In the genomic region with DNA sequence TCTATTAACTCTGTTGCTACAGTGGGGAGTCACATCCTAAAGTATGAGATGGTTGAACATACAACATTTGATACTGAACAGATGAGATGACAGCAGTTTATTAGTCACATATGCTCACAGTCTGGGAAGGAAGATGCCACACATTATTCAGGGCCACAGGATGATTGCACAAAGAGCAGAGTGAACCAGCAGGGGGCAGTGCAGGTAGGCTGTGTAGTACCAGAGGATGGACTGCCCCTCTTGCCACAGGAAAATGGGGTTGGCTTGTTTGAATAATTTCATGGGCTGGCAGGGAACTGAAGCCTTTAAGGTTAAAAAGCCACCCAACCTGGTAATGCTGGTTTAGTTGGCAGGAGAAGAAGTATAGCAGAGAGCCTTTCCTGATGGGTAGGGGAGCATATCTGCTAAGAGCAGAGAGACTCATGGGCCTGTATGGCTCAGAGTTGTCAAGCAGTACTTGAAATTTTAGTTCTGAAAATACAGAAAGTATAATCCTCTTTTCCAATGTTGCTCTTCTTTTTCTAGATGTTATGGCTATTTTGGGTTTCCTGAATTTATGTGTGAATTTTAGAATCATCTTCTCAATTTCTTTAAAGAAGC, we compare ENCODE assay signal across 8 cellular contexts.
DNase-seq lines count a peak whose midpoint lies in the region; ATAC-seq, FAIRE-seq and TF ChIP-seq lines count a peak whose summit lies in the region.

No MANE protein-coding gene starts in this region.

- no peaks in the 10 kb centered on the region for H3K36me3 Mint-ChIP-seq in Caco-2 (ENCODE audit: insufficient read depth, unreplicated experiment)
- no peaks in the 10 kb centered on the region for H3K36me3 Mint-ChIP-seq in chondrocyte (ENCODE audit: low read depth)
- no peaks in the 10 kb centered on the region for H3K36me3 Mint-ChIP-seq in progenitor cell of endocrine pancreas (ENCODE audit: insufficient read depth)

- H3K9me3 ChIP-seq in Caco-2 (peaks cover 12% of the 10 kb centered on the region), Panc1 (ENCODE audit: control insufficient read depth, insufficient read depth, low read depth, low read length) (no peaks in the 10 kb centered on the region), uterus (no peaks in the 10 kb centered on the region)

- DNase-seq in Caco-2: peak; percentile 53 to 70
- no peak for DNase-seq in H54 (ENCODE audit: insufficient read length, low spot score)
- DNase-seq in Panc1 (ENCODE audit: low read depth, low spot score): peak; percentile 25
- peak; percentile 12 for DNase-seq in chondrocyte (ENCODE audit: low spot score)
- DNase-seq in progenitor cell of endocrine pancreas (ENCODE audit: low spot score, unreplicated experiment): peak; percentile 40
- no peak for DNase-seq in uterus
- DNase-seq in central memory CD4-positive, alpha-beta T cell: no peak

- H3K4me1 Mint-ChIP-seq in Caco-2 (ENCODE audit: low read depth, unreplicated experiment) (no peaks in the 10 kb centered on the region), chondrocyte (ENCODE audit: low read depth) (no peaks in the 10 kb centered on the region), progenitor cell of endocrine pancreas (ENCODE audit: low read depth) (no peaks in the 10 kb centered on the region)

- H3K27ac Mint-ChIP-seq in Caco-2 (ENCODE audit: unreplicated experiment): no peak overlapping the region
- H3K27ac Mint-ChIP-seq in chondrocyte (ENCODE audit: unreplicated experiment): no peak overlapping the region
- H3K27ac Mint-ChIP-seq in progenitor cell of endocrine pancreas: no peak overlapping the region

- intact Hi-C loops in Caco-2 (cut with micrococcal nuclease; ENCODE audit: unreplicated experiment) (loop anchor here (1.0 to 2.0 kb wide), 2 partner anchors 276 to 441 kb away; no protein-coding TSS in a partner anchor), Panc1 (cut with micrococcal nuclease; ENCODE audit: unreplicated experiment) (no loop called here), uterus (cut with DNase I; ENCODE audit: low total_unique reads) (no loop called here)

- in situ Hi-C loops in Panc1 (cut with HindIII; ENCODE audit: low pct_unique_long_range_greater_than_20kb, low sequenced_read_pairs): no loop called here

- CTCF ChIA-PET in Caco-2 (lab: Charles Lee): no interaction called here
- CTCF ChIA-PET in Panc1 (lab: Charles Lee): no interaction called here

- no peaks in the 10 kb centered on the region for H3K36me3 ChIP-seq in Caco-2 (ENCODE audit: control insufficient read depth, insufficient read depth, low read length)
- no peaks in the 10 kb centered on the region for H3K36me3 ChIP-seq in Panc1 (ENCODE audit: control insufficient read depth, insufficient read depth, low read length)
- no peaks in the 10 kb centered on the region for H3K36me3 ChIP-seq in uterus

- peaks cover 9% of the 10 kb centered on the region for H3K27me3 Mint-ChIP-seq in Caco-2 (ENCODE audit: insufficient read depth, unreplicated experiment)
- peaks cover 17% of the 10 kb centered on the region for H3K27me3 Mint-ChIP-seq in chondrocyte (ENCODE audit: low read depth)
- peaks cover 16% of the 10 kb centered on the region for H3K27me3 Mint-ChIP-seq in progenitor cell of endocrine pancreas

- peak; percentile 50 to 80 for TF ChIP-seq CTCF in Caco-2 (IDR thresholded peaks at IDR 0.05; ENCODE audit: insufficient read depth in 1 of 2, low read depth in 1 of 2, low read length in 1 of 2, severe bottlenecking in 1 of 2, unreplicated experiment in 1 of 2)
- TF ChIP-seq CTCF in Panc1 (IDR thresholded peaks at IDR 0.05): peak; percentile 80
- peak; percentile 62 for TF ChIP-seq CTCF in chondrocyte (IDR thresholded peaks at IDR 0.05)
- TF ChIP-seq CTCF in progenitor cell of endocrine pancreas (IDR thresholded peaks at IDR 0.05; ENCODE audit: unreplicated experiment): peak; percentile 67
- TF ChIP-seq CTCF in uterus (IDR thresholded peaks at IDR 0.05): no peak

- H3K4me3 ChIP-seq in Caco-2 (ENCODE audit: low read depth, low read length) (no peak overlapping the region), Panc1 (ENCODE audit: low read depth in 2 of 2, low read length in 2 of 2) (no peak overlapping the region), uterus (no peak overlapping the region)

- BruUV-seq in Caco-2 (replicated peaks; lab: Mats Ljungman, UMichigan) (no TSS peak), Panc1 (replicated peaks; lab: Mats Ljungman, UMichigan) (no TSS peak)

- ATAC-seq in Panc1: peak; percentile 77; the same call in 1 of the 2 replicates
- no peak for ATAC-seq in HG02763 (IDR thresholded peaks at IDR 0.05; ENCODE audit: unreplicated experiment)

- H3K27me3 ChIP-seq in Caco-2 (replicated peaks; ENCODE audit: control insufficient read depth, insufficient read depth, low read length) (no peaks in the 10 kb centered on the region), Panc1 (ENCODE audit: control insufficient read depth, insufficient read depth, low read length) (peaks cover 2% of the 10 kb centered on the region; the same call in 1 of the 2 replicates), uterus (no peaks in the 10 kb centered on the region)

- peak; percentile 6 for FAIRE-seq in H54 (lab: Jason Lieb, UNC)

- H3K4me1 ChIP-seq in Caco-2 (no peaks in the 10 kb centered on the region), Panc1 (ENCODE audit: control insufficient read depth, insufficient read depth, low read length) (no peaks in the 10 kb centered on the region), uterus (no peaks in the 10 kb centered on the region)

- POLR2A ChIA-PET in Caco-2 (lab: Charles Lee) (no interaction called here), Panc1 (lab: Charles Lee) (no interaction called here)

- H3K4me3 Mint-ChIP-seq in Caco-2 (ENCODE audit: unreplicated experiment): no peak overlapping the region
- H3K4me3 Mint-ChIP-seq in chondrocyte (ENCODE audit: unreplicated experiment): no peak overlapping the region
- H3K4me3 Mint-ChIP-seq in progenitor cell of endocrine pancreas (ENCODE audit: low read depth): no peak overlapping the region

- H3K27ac ChIP-seq in Panc1 (ENCODE audit: low read length) (no peak overlapping the region), uterus (no peak overlapping the region)

- H3K9me3 Mint-ChIP-seq in Caco-2 (ENCODE audit: unreplicated experiment) (no peaks in the 10 kb centered on the region), chondrocyte (ENCODE audit: low read depth) (peaks cover 4% of the 10 kb centered on the region), progenitor cell of endocrine pancreas (ENCODE audit: low read depth) (no peaks in the 10 kb centered on the region)

- TF ChIP-seq POLR2A in H54 (IDR thresholded peaks at IDR 0.05; ENCODE audit: low read depth, low read length) (no peak), uterus (IDR thresholded peaks at IDR 0.05) (no peak)

Comparison
In these comparisons a context has a peak if more than half of its experiments do, and no peak if none do; other contexts are left out.
1. DNase-seq: peak in Caco-2 (2 of 2), Panc1 (single experiment), chondrocyte (single experiment) and progenitor cell of endocrine pancreas (single experiment); none in H54 (single experiment), uterus (0 of 2) and central memory CD4-positive, alpha-beta T cell (single experiment).
2. CTCF ChIP-seq: peak in Caco-2 (2 of 2), Panc1 (single experiment), chondrocyte (single experiment) and progenitor cell of endocrine pancreas (single experiment); none in uterus (0 of 4).